Comparison of ENCODE assay signal across 10 cellular contexts in the genomic region with DNA sequence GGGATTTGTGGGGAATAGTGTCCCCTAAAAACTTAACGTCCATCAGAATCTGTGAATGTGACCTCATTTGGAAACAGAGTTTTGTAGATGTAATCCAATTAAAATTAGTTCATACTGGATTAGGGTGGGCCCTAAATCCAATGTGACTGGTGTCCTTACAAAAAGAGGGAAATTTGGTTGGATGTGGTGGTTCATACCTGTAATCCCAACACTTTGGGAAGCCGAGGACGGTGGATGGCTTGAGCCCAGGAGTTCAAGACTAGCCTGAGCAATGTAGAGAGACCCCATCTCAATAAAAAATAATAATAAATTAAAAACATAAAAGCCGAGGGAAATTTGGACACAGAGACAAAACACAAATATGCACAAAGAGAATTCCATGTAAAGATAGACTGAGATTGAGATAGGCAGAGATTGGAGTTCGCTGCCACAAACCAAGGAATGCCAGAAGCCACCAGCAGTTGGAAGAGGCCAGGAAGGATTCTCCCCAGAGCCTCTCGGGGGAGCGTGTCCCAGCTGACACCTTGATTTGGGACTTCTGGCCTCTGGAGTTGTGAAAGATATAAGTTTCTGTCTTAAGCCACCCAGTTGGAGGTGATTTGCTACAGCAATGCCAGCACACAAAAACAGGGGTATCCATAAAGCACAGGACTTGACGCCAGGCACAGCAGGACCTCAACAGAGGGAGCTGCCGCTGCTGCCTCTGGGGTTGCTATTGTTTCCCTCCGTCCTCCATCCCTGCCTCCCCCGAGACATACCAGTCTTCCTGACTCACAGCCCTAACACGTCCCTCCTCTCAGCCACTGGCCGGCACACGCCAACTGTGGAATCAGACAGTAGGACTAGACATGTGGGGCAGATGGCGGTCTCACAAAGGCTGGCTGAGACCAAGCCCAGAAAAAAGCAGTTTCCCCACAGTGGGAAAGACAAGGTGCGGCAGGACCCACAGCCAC.
DNase-seq lines count a peak whose midpoint lies in the region; ATAC-seq, FAIRE-seq and TF ChIP-seq lines count a peak whose summit lies in the region.
"Had no signal": no experiment of that assay in that cellular context is flagged by ENCODE, and none has a peak within 500 bp of the region (broad histone marks: within the 10 kb centered on the region; RNA-seq: fewer than 3 reads in every experiment).

No MANE protein-coding gene starts in this region.

- dilution Hi-C loops in endothelial cell of umbilical vein (cut with MboI; ENCODE audit: extremely low pct_ligation_motif_present, low sequenced_read_pairs): no loop called here

- DNase-seq in NCI-H226: peak; percentile 93
- DNase-seq in endothelial cell of umbilical vein (ENCODE audit: low read depth, low spot score): peak; percentile 92
- peak; percentile 99 for DNase-seq in mesenchymal stem cell
- DNase-seq in ureter (ENCODE audit: low spot score): peak; percentile 81
- DNase-seq in NCI-H2029 (lab: John Stamatoyannopoulos, UW): no peak
- no peak for DNase-seq in inferior parietal cortex (ENCODE audit: extremely low spot score)
- DNase-seq: activated T-cell treated with anti-CD3 and anti-CD28 coated beads, Interleukin-2, amount 50 U/mL, for 48 hours; NCI-H187 treated with DMSO at 0.1 percent for 48 hours had no signal

- no peaks in the 10 kb centered on the region for H3K79me2 ChIP-seq in endothelial cell of umbilical vein (ENCODE audit: control insufficient read depth, insufficient read depth, low read length)

- intact Hi-C loops in endothelial cell of umbilical vein (cut with micrococcal nuclease): loop anchor here (1.0 kb wide), 4 partner anchors 11 to 109 kb away; a partner anchor contains a TSS

- WGBS in mesenchymal stem cell: 20% methylated on average over 13 of the region's 16 CpGs

- POLR2A ChIA-PET in endothelial cell of umbilical vein (lab: Charles Lee): interaction anchor here (0.7 to 1.5 kb wide), 3 partner anchors 33 to 129 kb away, joined by 3 to 5 read pairs (median 4); a partner anchor contains a TSS

- peak overlapping the region; percentile 10 for H2AFZ ChIP-seq in endothelial cell of umbilical vein (ENCODE audit: low read depth, low read length)
- H2AFZ ChIP-seq in mesenchymal stem cell (ENCODE audit: low read depth, low read length): peak overlapping the region; percentile 6

- H3K23ac ChIP-seq in mesenchymal stem cell (ENCODE audit: low read length in 2 of 2): no peak overlapping the region

- H3K9me3 ChIP-seq in endothelial cell of umbilical vein (replicated peaks; ENCODE audit: control insufficient read depth, insufficient read depth, low read length): no peaks in the 10 kb centered on the region
- no peaks in the 10 kb centered on the region for H3K9me3 ChIP-seq in mesenchymal stem cell (ENCODE audit: control insufficient read depth, low read length)

- peak overlapping the region; percentile 75 for H2BK5ac ChIP-seq in mesenchymal stem cell (ENCODE audit: low read depth, low read length, poor library complexity, severe bottlenecking)

- no peaks in the 10 kb centered on the region for H3K27me3 ChIP-seq in endothelial cell of umbilical vein (ENCODE audit: control insufficient read depth in 2 of 2, insufficient read depth in 2 of 2, low read length in 2 of 2)
- no peaks in the 10 kb centered on the region for H3K27me3 ChIP-seq in mesenchymal stem cell (ENCODE audit: control insufficient read depth in 1 of 2, insufficient read depth in 1 of 2, low read length in 2 of 2)

- H3K27ac ChIP-seq in endothelial cell of umbilical vein (ENCODE audit: insufficient read depth, low read depth, low read length) (peak overlapping the region; percentile 90), mesenchymal stem cell (ENCODE audit: low read length, poor library complexity, severe bottlenecking) (peak overlapping the region; percentile 94)

- peak overlapping the region; percentile 73 to 94 for H3K4ac ChIP-seq in mesenchymal stem cell (ENCODE audit: low read depth in 1 of 2, low read length in 2 of 2)

- H3K4me2 ChIP-seq in endothelial cell of umbilical vein (ENCODE audit: insufficient read depth, low read length): no peak overlapping the region
- H3K4me2 ChIP-seq in mesenchymal stem cell (ENCODE audit: low read length, poor library complexity, severe bottlenecking): peak overlapping the region; percentile 2

- H3K9ac ChIP-seq in endothelial cell of umbilical vein (replicated peaks; ENCODE audit: extremely low read depth, insufficient read depth, low read length) (peak overlapping the region; percentile 65), mesenchymal stem cell (ENCODE audit: low read length) (peak overlapping the region; percentile 68)

- BruUV-seq in endothelial cell of umbilical vein (replicated peaks; lab: Mats Ljungman, UMichigan): TSS peak; percentile 74

- H4K8ac ChIP-seq in mesenchymal stem cell (ENCODE audit: low read length): peak overlapping the region; percentile 100

- H3K14ac ChIP-seq in mesenchymal stem cell (ENCODE audit: low read length in 2 of 2): peak overlapping the region in 1 of 2 experiments; percentile 61

- H4K91ac ChIP-seq in mesenchymal stem cell (ENCODE audit: low read length): peak overlapping the region; percentile 99

- no peaks in the 10 kb centered on the region for H3K9me1 ChIP-seq in endothelial cell of umbilical vein (replicated peaks; ENCODE audit: control insufficient read depth, extremely low read depth, insufficient read depth, low read length)

- peak; percentile 57 for TF ChIP-seq POLR2A in endothelial cell of umbilical vein (IDR thresholded peaks at IDR 0.05; ENCODE audit: low read depth, low read length)

- H3K18ac ChIP-seq in mesenchymal stem cell (ENCODE audit: low read depth in 1 of 2, low read length in 2 of 2): peak overlapping the region; percentile 96 to 98

- ATAC-seq in HG02678 (IDR thresholded peaks at IDR 0.05; ENCODE audit: unreplicated experiment): no peak
- ATAC-seq in GM18868 (IDR thresholded peaks at IDR 0.05; ENCODE audit: unreplicated experiment): no peak

- peak overlapping the region; percentile 99 for H2BK12ac ChIP-seq in mesenchymal stem cell (ENCODE audit: low read length in 2 of 2)

- no peaks in the 10 kb centered on the region for H3K79me1 ChIP-seq in mesenchymal stem cell (replicated peaks; ENCODE audit: low read length, poor library complexity, severe bottlenecking)

- no peak for TF ChIP-seq CTCF in endothelial cell of umbilical vein (IDR thresholded peaks at IDR 0.05; ENCODE audit: extremely low read depth in 1 of 2, insufficient read depth in 1 of 2, low read depth in 1 of 2, low read length in 2 of 2)

- H2AK5ac ChIP-seq in mesenchymal stem cell (ENCODE audit: low read length, severe bottlenecking): peak overlapping the region; percentile 91

- H4K20me1 ChIP-seq in endothelial cell of umbilical vein (replicated peaks; ENCODE audit: control insufficient read depth, extremely low read depth, insufficient read depth, low read length): no peaks in the 10 kb centered on the region

- H2BK120ac ChIP-seq in mesenchymal stem cell (ENCODE audit: low read depth, low read length): peak overlapping the region; percentile 89

- peak; percentile 99 for FAIRE-seq in endothelial cell of umbilical vein (lab: Jason Lieb, UNC)

- CTCF ChIA-PET in endothelial cell of umbilical vein (lab: Charles Lee): interaction anchor here (0.7 to 5.9 kb wide), 12 partner anchors 11 to 110 kb away, joined by 3 to 39 read pairs (median 4); a partner anchor contains a TSS

- H3K4me3 ChIP-seq in endothelial cell of umbilical vein (replicated peaks in 1 of 3; ENCODE audit: insufficient read depth in 1 of 3, low read depth in 1 of 3, low read length in 3 of 3) (no peak overlapping the region), mesenchymal stem cell (ENCODE audit: insufficient read depth in 1 of 2, low read depth in 1 of 2, low read length in 2 of 2) (no peak overlapping the region)

- H3K4me1 ChIP-seq in endothelial cell of umbilical vein (ENCODE audit: control insufficient read depth, extremely low read depth, insufficient read depth, low read length): peaks cover 46% of the 10 kb centered on the region
- peaks cover 50% of the 10 kb centered on the region for H3K4me1 ChIP-seq in mesenchymal stem cell (ENCODE audit: control insufficient read depth, insufficient read depth, low read depth, low read length)

- H3K36me3 ChIP-seq in endothelial cell of umbilical vein (ENCODE audit: control insufficient read depth in 2 of 2, extremely low read depth in 1 of 2, insufficient read depth in 2 of 2, low read length in 2 of 2) (no peaks in the 10 kb centered on the region), mesenchymal stem cell (ENCODE audit: control insufficient read depth in 1 of 2, insufficient read depth in 2 of 2, low read depth in 1 of 2, low read length in 2 of 2) (no peaks in the 10 kb centered on the region)

- H2BK15ac ChIP-seq in mesenchymal stem cell (ENCODE audit: low read depth, poor library complexity, severe bottlenecking): peak overlapping the region; percentile 87

TF ChIP-seq in endothelial cell of umbilical vein, 7 proteins besides CTCF, POLR2A, EP300 and RAD21:
- TF ChIP-seq EZH2 (IDR thresholded peaks at IDR 0.05; ENCODE audit: borderline replicate concordance, low read depth, low read length, severe bottlenecking) (no peak), GATA2 (IDR thresholded peaks at IDR 0.05; ENCODE audit: insufficient read depth, insufficient read length, low read depth, low read length) (no peak), POLR2AphosphoS5 (IDR thresholded peaks at IDR 0.05; ENCODE audit: insufficient read depth, low read depth, low read length) (peak; percentile 57)
- TF ChIP-seq, protein P1, sequence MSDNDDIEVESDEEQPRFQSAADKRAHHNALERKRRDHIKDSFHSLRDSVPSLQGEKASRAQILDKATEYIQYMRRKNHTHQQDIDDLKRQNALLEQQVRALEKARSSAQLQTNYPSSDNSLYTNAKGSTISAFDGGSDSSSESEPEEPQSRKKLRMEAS (IDR thresholded peaks at IDR 0.05; ENCODE audit: insufficient read depth, insufficient read length): peak; percentile 33

Comparison
In these comparisons a context has a peak if more than half of its experiments do, and no peak if none do; other contexts are left out.
1. DNase-seq: peak in NCI-H226 (single experiment), endothelial cell of umbilical vein (single experiment), mesenchymal stem cell (single experiment) and ureter (single experiment); none in NCI-H2029 (single experiment) and inferior parietal cortex (single experiment).